In genomic region chrX:41723821-41724220, GRCh38 we compare ENCODE assay signal across 20 cellular contexts. TPM values are rescaled to one million over a fixed set of nuclear protein-coding genes. Genes with fewer than 3 reads are reported as not detected.
A peak's percentile ranks its signal among the peaks of the same experiment; 100 is the strongest.
DNase-seq lines count a peak whose midpoint lies in the region; ATAC-seq lines count a peak whose summit lies in the region.
"Had no signal": no experiment of that assay in that cellular context is flagged by ENCODE, and none has a peak within 500 bp of the region (broad histone marks: within the 10 kb centered on the region; RNA-seq: fewer than 3 reads in every experiment).

A gene with protein sequence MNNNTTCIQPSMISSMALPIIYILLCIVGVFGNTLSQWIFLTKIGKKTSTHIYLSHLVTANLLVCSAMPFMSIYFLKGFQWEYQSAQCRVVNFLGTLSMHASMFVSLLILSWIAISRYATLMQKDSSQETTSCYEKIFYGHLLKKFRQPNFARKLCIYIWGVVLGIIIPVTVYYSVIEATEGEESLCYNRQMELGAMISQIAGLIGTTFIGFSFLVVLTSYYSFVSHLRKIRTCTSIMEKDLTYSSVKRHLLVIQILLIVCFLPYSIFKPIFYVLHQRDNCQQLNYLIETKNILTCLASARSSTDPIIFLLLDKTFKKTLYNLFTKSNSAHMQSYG (plus strand): TSS chrX:41724181. CDS start chrX:41727027, 2,846 bp downstream.

- H3K4me3 Mint-ChIP-seq in CD8-positive, alpha-beta memory T cell, result peak within 1 kb of the TSS in 4 of 7 donors; percentile 8 to 47 (median 35)
- peak within 1 kb of the TSS; percentile 19 for H3K4me3 Mint-ChIP-seq in activated T-helper 1 cell treated with anti-CD3 and anti-CD28 coated beads, Interleukin-12 subunit alpha, Interleukin-12 subunit beta, Interleukin-2, Interleukin-4 antibody, amounts not matched to agents 30 ng/mL and 10 ng/mL and 1 ng/mL, durations not matched to agents 14 hours and 24 hours and 36 hours
- peak within 1 kb of the TSS; percentile 75 for H3K4me3 Mint-ChIP-seq in natural killer cell treated with Interleukin-12 subunit alpha and Interleukin-12 subunit beta and Interleukin-15 and Interleukin-18, amount 100 ng/mL, for 72 hours

- no peaks in the 10 kb centered on the region for H3K9me3 ChIP-seq in CD8-positive, alpha-beta memory T cell (ENCODE audit: low read length)
- H3K9me3 ChIP-seq: left ventricle myocardium inferior, vagina had no signal

- no peaks in the 10 kb centered on the region for H3K27me3 ChIP-seq in CD8-positive, alpha-beta memory T cell (ENCODE audit: insufficient read depth, low read length, poor library complexity, severe bottlenecking)
- H3K27me3 ChIP-seq: vagina had no signal

- ATAC-seq in natural killer cell treated with Interleukin-12 subunit alpha and Interleukin-12 subunit beta and Interleukin-15 and Interleukin-18, amount 100 ng/mL, for 72 hours, result peak in 1 of 2 donors; percentile 11
- no peak for ATAC-seq in HG03469 (IDR thresholded peaks at IDR 0.05; ENCODE audit: unreplicated experiment)

- CTCF ChIA-PET in CD8-positive, alpha-beta memory T cell (lab: Charles Lee), result no interaction called here

- peak within 1 kb of the TSS in 5 of 8 donors; percentile 10 to 68 (median 33) for H3K27ac Mint-ChIP-seq in CD8-positive, alpha-beta memory T cell
- no peak within 1 kb of the TSS for H3K27ac Mint-ChIP-seq in activated T-helper 1 cell treated with anti-CD3 and anti-CD28 coated beads, Interleukin-12 subunit alpha, Interleukin-12 subunit beta, Interleukin-2, Interleukin-4 antibody, amounts not matched to agents 30 ng/mL and 10 ng/mL and 1 ng/mL, durations not matched to agents 14 hours and 24 hours and 36 hours
- no peak within 1 kb of the TSS for H3K27ac Mint-ChIP-seq in natural killer cell treated with Interleukin-12 subunit alpha and Interleukin-12 subunit beta and Interleukin-15 and Interleukin-18, amount 100 ng/mL, for 72 hours

- no peak within 1 kb of the TSS for H3K4me3 ChIP-seq in CD8-positive, alpha-beta memory T cell (ENCODE audit: low read length)
- H3K4me3 ChIP-seq: breast epithelium, left ventricle myocardium inferior, SK-N-MC, vagina had no signal

- POLR2A ChIA-PET in CD8-positive, alpha-beta memory T cell (lab: Charles Lee), result no interaction called here

- H3K36me3 ChIP-seq in CD8-positive, alpha-beta memory T cell (ENCODE audit: insufficient read depth, low read length), result no peaks in the 10 kb centered on the region
- H3K36me3 ChIP-seq: breast epithelium, left ventricle myocardium inferior, vagina, WERI-Rb-1 had no signal

- peaks cover 0 to 7% (median 2%) of the 10 kb centered on the region in 5 donors for H3K9me3 Mint-ChIP-seq in CD8-positive, alpha-beta memory T cell
- H3K9me3 Mint-ChIP-seq in activated T-helper 1 cell treated with anti-CD3 and anti-CD28 coated beads, Interleukin-12 subunit alpha, Interleukin-12 subunit beta, Interleukin-2, Interleukin-4 antibody, amounts not matched to agents 30 ng/mL and 10 ng/mL and 1 ng/mL, durations not matched to agents 14 hours and 24 hours and 36 hours, result peaks cover 16% of the 10 kb centered on the region
- H3K9me3 Mint-ChIP-seq in natural killer cell treated with Interleukin-12 subunit alpha and Interleukin-12 subunit beta and Interleukin-15 and Interleukin-18, amount 100 ng/mL, for 72 hours, result peaks cover 2% of the 10 kb centered on the region

- H3K27ac ChIP-seq in CD8-positive, alpha-beta memory T cell (ENCODE audit: low read depth, low read length), result no peak within 1 kb of the TSS
- H3K27ac ChIP-seq: breast epithelium, left ventricle myocardium inferior, SK-N-MC, vagina, WERI-Rb-1 had no signal

- peaks cover 49 to 65% (median 59%) of the 10 kb centered on the region in 3 donors for H3K4me1 Mint-ChIP-seq in CD8-positive, alpha-beta memory T cell
- H3K4me1 Mint-ChIP-seq in activated T-helper 1 cell treated with anti-CD3 and anti-CD28 coated beads, Interleukin-12 subunit alpha, Interleukin-12 subunit beta, Interleukin-2, Interleukin-4 antibody, amounts not matched to agents 30 ng/mL and 10 ng/mL and 1 ng/mL, durations not matched to agents 14 hours and 24 hours and 36 hours (ENCODE audit: low read depth), result peaks cover 45% of the 10 kb centered on the region
- peaks cover 31 to 39% of the 10 kb centered on the region in 2 donors for H3K4me1 Mint-ChIP-seq in natural killer cell treated with Interleukin-12 subunit alpha and Interleukin-12 subunit beta and Interleukin-15 and Interleukin-18, amount 100 ng/mL, for 72 hours (ENCODE audit: low read depth in 2 of 2)

- H3K27me3 Mint-ChIP-seq in CD8-positive, alpha-beta memory T cell, result no peaks in the 10 kb centered on the region
- H3K27me3 Mint-ChIP-seq in activated T-helper 1 cell treated with anti-CD3 and anti-CD28 coated beads, Interleukin-12 subunit alpha, Interleukin-12 subunit beta, Interleukin-2, Interleukin-4 antibody, amounts not matched to agents 30 ng/mL and 10 ng/mL and 1 ng/mL, durations not matched to agents 14 hours and 24 hours and 36 hours (ENCODE audit: insufficient read depth), result no peaks in the 10 kb centered on the region
- H3K27me3 Mint-ChIP-seq in natural killer cell treated with Interleukin-12 subunit alpha and Interleukin-12 subunit beta and Interleukin-15 and Interleukin-18, amount 100 ng/mL, for 72 hours, result peaks cover 0 to 16% of the 10 kb centered on the region in 2 donors

- intact Hi-C loops in activated T-helper 1 cell treated with anti-CD3 and anti-CD28 coated beads, Interleukin-12 subunit alpha, Interleukin-12 subunit beta, Interleukin-2, Interleukin-4 antibody, amounts not matched to agents 30 ng/mL and 10 ng/mL and 1 ng/mL, durations not matched to agents 14 hours and 24 hours and 36 hours (cut with micrococcal nuclease), result loop anchor here (5.0 kb wide), 1 partner anchor 37 kb away; the partner anchor contains the start of gene GPR34

- H3K4me1 ChIP-seq in CD8-positive, alpha-beta memory T cell (ENCODE audit: insufficient read depth, low read length), result peaks cover 24% of the 10 kb centered on the region
- H3K4me1 ChIP-seq: breast epithelium, left ventricle myocardium inferior, vagina had no signal

- DNase-seq in CD8-positive, alpha-beta memory T cell, result no peak
- DNase-seq in NOMO-1 (lab: John Stamatoyannopoulos, UW; ENCODE audit: unreplicated experiment in 2 of 2) (peak; percentile 41 to 77), H4 (ENCODE audit: low spot score) (no peak), NCI-H526 (lab: John Stamatoyannopoulos, UW) (no peak), C1 segment of cervical spinal cord (lab: John Stamatoyannopoulos, UW) (no peak)
- DNase-seq in activated T-helper 1 cell treated with anti-CD3 and anti-CD28 coated beads, Interleukin-12 subunit alpha, Interleukin-12 subunit beta, Interleukin-2, Interleukin-4 antibody, amounts not matched to agents 30 ng/mL and 10 ng/mL and 1 ng/mL, durations not matched to agents 14 hours and 24 hours and 36 hours (ENCODE audit: low spot score), result no peak
- no peak for DNase-seq in natural killer cell treated with Interleukin-12 subunit alpha and Interleukin-12 subunit beta and Interleukin-15 and Interleukin-18, amount 100 ng/mL, for 72 hours (ENCODE audit: low spot score)
- DNase-seq: activated naive CD4-positive, alpha-beta T cell treated with Interleukin-2 at 50 U/mL for 16 hours; effector CD8-positive, alpha-beta T cell; hippocampal formation; left ventricle myocardium inferior; NCI-H1436 treated with DMSO at 0.1 percent for 48 hours; NCI-H2227 treated with DMSO at 0.1 percent for 48 hours; OCI-M1; stimulated activated CD4-positive, alpha-beta T cell treated with anti-CD3 and anti-CD28 coated beads, Interleukin-12 subunit alpha, Interleukin-12 subunit beta, amount 100 ng/mL, for 4 hours; WERI-Rb-1 had no signal

- H3K36me3 Mint-ChIP-seq in CD8-positive, alpha-beta memory T cell, result peaks cover 0 to 8% (median 2%) of the 10 kb centered on the region in 3 donors
- H3K36me3 Mint-ChIP-seq in activated T-helper 1 cell treated with anti-CD3 and anti-CD28 coated beads, Interleukin-12 subunit alpha, Interleukin-12 subunit beta, Interleukin-2, Interleukin-4 antibody, amounts not matched to agents 30 ng/mL and 10 ng/mL and 1 ng/mL, durations not matched to agents 14 hours and 24 hours and 36 hours (ENCODE audit: low read depth), result peaks cover 24% of the 10 kb centered on the region
- H3K36me3 Mint-ChIP-seq in natural killer cell treated with Interleukin-12 subunit alpha and Interleukin-12 subunit beta and Interleukin-15 and Interleukin-18, amount 100 ng/mL, for 72 hours, result peaks cover 17% of the 10 kb centered on the region

RNA-seq across cellular contexts. Expression of the gene that starts here (rescaled TPM):
- total RNA-seq in CD8-positive, alpha-beta memory T cell, result under 1 TPM; 0.39 to 0.89 TPM
- polyA plus RNA-seq in CD8-positive, alpha-beta memory T cell, result 0.59 TPM
- total RNA-seq in activated T-helper 1 cell treated with anti-CD3 and anti-CD28 coated beads, Interleukin-12 subunit alpha, Interleukin-12 subunit beta, Interleukin-2, Interleukin-4 antibody, amounts not matched to agents 30 ng/mL and 10 ng/mL and 1 ng/mL, durations not matched to agents 14 hours and 24 hours and 36 hours, result 0.08 and 0.49 TPM in 2 replicates
- 1 to 10 TPM in 1 of 2 donors, under 1 TPM in 1; 0.33 to 1.9 TPM for total RNA-seq in natural killer cell treated with Interleukin-12 subunit alpha and Interleukin-12 subunit beta and Interleukin-15 and Interleukin-18, amount 100 ng/mL, for 72 hours
- not detected in 2 replicates for total RNA-seq in H4 (2014; rRNA removed; shearing (Covaris generic))
- total RNA-seq: vagina had no signal

Comparison
In these comparisons a context has a peak if more than half of its experiments do, and no peak if none do; other contexts are left out.
1. DNase-seq: peak in NOMO-1 (2 of 2); none in CD8-positive, alpha-beta memory T cell (0 of 5), activated T-helper 1 cell treated with anti-CD3 and anti-CD28 coated beads, Interleukin-12 subunit alpha, Interleukin-12 subunit beta, Interleukin-2, Interleukin-4 antibody, amounts not matched to agents 30 ng/mL and 10 ng/mL and 1 ng/mL, durations not matched to agents 14 hours and 24 hours and 36 hours (single experiment), natural killer cell treated with Interleukin-12 subunit alpha and Interleukin-12 subunit beta and Interleukin-15 and Interleukin-18, amount 100 ng/mL, for 72 hours (single experiment), H4 (single experiment), NCI-H526 (0 of 2) and C1 segment of cervical spinal cord (0 of 14).
2. H3K27ac Mint-ChIP-seq: peak in CD8-positive, alpha-beta memory T cell (5 of 8); none in activated T-helper 1 cell treated with anti-CD3 and anti-CD28 coated beads, Interleukin-12 subunit alpha, Interleukin-12 subunit beta, Interleukin-2, Interleukin-4 antibody, amounts not matched to agents 30 ng/mL and 10 ng/mL and 1 ng/mL, durations not matched to agents 14 hours and 24 hours and 36 hours (single experiment) and natural killer cell treated with Interleukin-12 subunit alpha and Interleukin-12 subunit beta and Interleukin-15 and Interleukin-18, amount 100 ng/mL, for 72 hours (0 of 2).
3. H3K4me3 Mint-ChIP-seq: peak in every context shown above with its lines; median percentile 75 in natural killer cell treated with Interleukin-12 subunit alpha and Interleukin-12 subunit beta and Interleukin-15 and Interleukin-18, amount 100 ng/mL, for 72 hours; 35 in CD8-positive, alpha-beta memory T cell; 19 in activated T-helper 1 cell treated with anti-CD3 and anti-CD28 coated beads, Interleukin-12 subunit alpha, Interleukin-12 subunit beta, Interleukin-2, Interleukin-4 antibody, amounts not matched to agents 30 ng/mL and 10 ng/mL and 1 ng/mL, durations not matched to agents 14 hours and 24 hours and 36 hours.